ENCODE assay signal across 11 cellular contexts in the genomic region with DNA sequence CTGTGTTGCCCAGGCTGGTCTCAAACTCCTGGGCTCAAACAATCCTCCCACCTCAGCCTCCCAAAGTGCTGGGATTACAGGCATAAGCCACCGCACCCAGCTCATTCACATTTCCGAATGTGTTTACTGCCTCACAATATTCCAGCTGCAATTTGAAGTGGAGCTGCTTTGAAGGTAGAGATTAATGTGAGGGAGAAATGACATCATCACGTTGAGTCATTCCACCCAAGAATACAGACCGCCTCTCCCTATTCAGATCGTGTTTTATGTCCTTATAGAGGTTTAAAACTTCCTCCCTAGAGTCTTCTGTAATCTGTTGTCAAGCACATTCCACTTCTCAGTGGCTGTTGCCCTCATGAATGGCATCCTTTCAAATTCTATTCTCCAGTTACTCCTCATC.
DNase-seq lines count a peak whose midpoint lies in the region; ATAC-seq and TF ChIP-seq lines count a peak whose summit lies in the region.
"Had no signal": no experiment of that assay in that cellular context is flagged by ENCODE, and none has a peak within 500 bp of the region (broad histone marks: within the 10 kb centered on the region; RNA-seq: fewer than 3 reads in every experiment).

No MANE protein-coding gene starts in this region.

- H3K4me3 ChIP-seq in astrocyte of the spinal cord (ENCODE audit: low read depth, low read length) = no peak overlapping the region
- H3K4me3 ChIP-seq: cardiac muscle cell, thoracic aorta had no signal

- DNase-seq in COLO829 (ENCODE audit: low spot score) (peak; percentile 93), M059J (ENCODE audit: low read depth) (peak; percentile 65), astrocyte of the spinal cord (ENCODE audit: low read depth, low spot score) (peak; percentile 87), myocyte (ENCODE audit: low read depth) (peak; percentile 44), AML-193 (lab: John Stamatoyannopoulos, UW) (no peak), T1000 (lab: John Stamatoyannopoulos, UW) (no peak), NCI-H1436 treated with DMSO at 0.1 percent for 48 hours (lab: John Stamatoyannopoulos, UW) (no peak)
- DNase-seq: HFFc6 had no signal

- in situ Hi-C loops in astrocyte of the spinal cord (cut with HindIII; ENCODE audit: low sequenced_read_pairs) = no loop called here

- no peak for ATAC-seq in HG03342 (IDR thresholded peaks at IDR 0.05; ENCODE audit: unreplicated experiment)

- TF ChIP-seq CTCF in astrocyte of the spinal cord (IDR thresholded peaks at IDR 0.05; ENCODE audit: low read depth, low read length) = no peak

Comparison
In these comparisons a context has a peak if more than half of its experiments do, and no peak if none do; other contexts are left out.
1. DNase-seq: peak in COLO829 (single experiment), M059J (single experiment), astrocyte of the spinal cord (single experiment) and myocyte (single experiment); none in AML-193 (0 of 2), T1000 (single experiment) and NCI-H1436 treated with DMSO at 0.1 percent for 48 hours (single experiment).